In genomic region chr5:69369369-69370121, GRCh38 we compare ENCODE assay signal across 8 cellular contexts. TPM values are rescaled to one million over a fixed set of nuclear protein-coding genes. Genes with fewer than 3 reads are reported as not detected.
DNase-seq lines count a peak whose midpoint lies in the region; ATAC-seq and TF ChIP-seq lines count a peak whose summit lies in the region.

Gene AK6 (minus strand): TSS chr5:69369520. CDS start chr5:69369490, 30 bp downstream.
Gene RAD17 (plus strand): TSS chr5:69369818. CDS start chr5:69372209, 2,391 bp downstream.
Gene TAF9 (minus strand): TSS chr5:69369520. CDS start chr5:69365737, 3,783 bp downstream.

- no peaks in the 10 kb centered on the region for H3K27me3 ChIP-seq in DOHH2 (ENCODE audit: control insufficient read depth, low read length)
- H3K27me3 ChIP-seq in GM23338 (ENCODE audit: insufficient read depth): no peaks in the 10 kb centered on the region

- H3K27me3 Mint-ChIP-seq in GM23338 (ENCODE audit: insufficient read depth, low read depth, poor library complexity): peaks cover 10% of the 10 kb centered on the region
- H3K27me3 Mint-ChIP-seq in activated T-helper 17 cell treated with anti-CD3 and anti-CD28 coated beads, Interleukin-2, amount 50 U/mL, for 72 hours: no peaks in the 10 kb centered on the region
- no peaks in the 10 kb centered on the region for H3K27me3 Mint-ChIP-seq in naive thymus-derived CD8-positive, alpha-beta T cell

- peak within 1 kb of the TSS; percentile 85 for H3K4me3 ChIP-seq in DOHH2 (ENCODE audit: low read length)
- H3K4me3 ChIP-seq in GM23338: peak within 1 kb of the TSS; percentile 78
- peak within 1 kb of the TSS; percentile 84 for H3K4me3 ChIP-seq in fibroblast of mammary gland (ENCODE audit: control insufficient read depth, low read depth, low read length)

- DNase-seq in GM23338 (ENCODE audit: low spot score): peak; percentile 95
- DNase-seq in LHCN-M2 (ENCODE audit: low read depth): peak; percentile 89
- peak; percentile 96 for DNase-seq in RPMI8226
- DNase-seq in fibroblast of mammary gland (ENCODE audit: low read depth): peak; percentile 88
- peak; percentile 85 to 99 (median 90) for DNase-seq in naive thymus-derived CD8-positive, alpha-beta T cell
- DNase-seq in stimulated activated naive CD4-positive, alpha-beta T cell (lab: John Stamatoyannopoulos, UW): peak; percentile 83 to 98 (median 95)

- no peaks in the 10 kb centered on the region for H3K9me3 Mint-ChIP-seq in GM23338
- no peaks in the 10 kb centered on the region for H3K9me3 Mint-ChIP-seq in activated T-helper 17 cell treated with anti-CD3 and anti-CD28 coated beads, Interleukin-2, amount 50 U/mL, for 72 hours
- no peaks in the 10 kb centered on the region for H3K9me3 Mint-ChIP-seq in naive thymus-derived CD8-positive, alpha-beta T cell

- H3K9me3 ChIP-seq in DOHH2 (ENCODE audit: control insufficient read depth, insufficient read depth, low read length): no peaks in the 10 kb centered on the region

- H3F3A ChIP-seq in DOHH2 (ENCODE audit: control insufficient read depth, insufficient read depth): peaks cover 23% of the 10 kb centered on the region
- no peaks in the 10 kb centered on the region for H3F3A ChIP-seq in GM23338 (replicated peaks; ENCODE audit: low read depth)

- H3K27ac Mint-ChIP-seq in GM23338: peak within 1 kb of the TSS; percentile 99
- H3K27ac Mint-ChIP-seq in activated T-helper 17 cell treated with anti-CD3 and anti-CD28 coated beads, Interleukin-2, amount 50 U/mL, for 72 hours: peak within 1 kb of the TSS; percentile 98
- H3K27ac Mint-ChIP-seq in naive thymus-derived CD8-positive, alpha-beta T cell: peak within 1 kb of the TSS; percentile 91 to 100 (median 99)

- peak; percentile 96 for ATAC-seq in GM23338
- ATAC-seq in activated T-helper 17 cell treated with anti-CD3 and anti-CD28 coated beads, Interleukin-2, amount 50 U/mL, for 72 hours (replicated peaks): peak; percentile 95
- peak; percentile 87 to 89 for ATAC-seq in naive thymus-derived CD8-positive, alpha-beta T cell

- TF ChIP-seq CTCF in DOHH2 (IDR thresholded peaks at IDR 0.05; ENCODE audit: low read depth, low read length, poor library complexity, severe bottlenecking) (no peak), GM23338 (conservative IDR thresholded peaks at IDR 0.05; ENCODE audit: low read depth in 2 of 2) (no peak), fibroblast of mammary gland (conservative IDR thresholded peaks at IDR 0.05; ENCODE audit: control insufficient read depth, insufficient read depth, low read depth, low read length) (no peak)

- peak within 1 kb of the TSS; percentile 98 for H3K27ac ChIP-seq in DOHH2 (ENCODE audit: low read depth, low read length)
- H3K27ac ChIP-seq in GM23338 (ENCODE audit: low read depth): peak within 1 kb of the TSS; percentile 100

- H3K4me1 Mint-ChIP-seq in GM23338: peaks cover 6% of the 10 kb centered on the region
- peaks cover 12% of the 10 kb centered on the region for H3K4me1 Mint-ChIP-seq in activated T-helper 17 cell treated with anti-CD3 and anti-CD28 coated beads, Interleukin-2, amount 50 U/mL, for 72 hours
- H3K4me1 Mint-ChIP-seq in naive thymus-derived CD8-positive, alpha-beta T cell: peaks cover 16 to 53% (median 45%) of the 10 kb centered on the region in 4 donors

- H2AFZ ChIP-seq in GM23338: peak within 1 kb of the TSS; percentile 86; the same call in 1 of the 2 replicates

- peaks cover 19% of the 10 kb centered on the region; the same call in 1 of the 2 replicates for H4K20me1 ChIP-seq in DOHH2 (ENCODE audit: control insufficient read depth, insufficient read depth, low read depth, low read length)
- peaks cover 7% of the 10 kb centered on the region; the same call in 1 of the 2 replicates for H4K20me1 ChIP-seq in GM23338 (replicated peaks; ENCODE audit: insufficient read depth)

- POLR2A ChIA-PET in naive thymus-derived CD8-positive, alpha-beta T cell (lab: Charles Lee): interaction anchor here (0.7 to 1.7 kb wide), 6 partner anchors 11 to 326 kb away, joined by 3 to 9 read pairs (median 6); partner anchors contain the start of genes CCDC125, CCNB1 and SLC30A5

- H3K36me3 Mint-ChIP-seq in GM23338 (ENCODE audit: low read depth): peaks cover 42% of the 10 kb centered on the region
- H3K36me3 Mint-ChIP-seq in activated T-helper 17 cell treated with anti-CD3 and anti-CD28 coated beads, Interleukin-2, amount 50 U/mL, for 72 hours (ENCODE audit: low read depth): peaks cover 66% of the 10 kb centered on the region
- H3K36me3 Mint-ChIP-seq in naive thymus-derived CD8-positive, alpha-beta T cell: peaks cover 5 to 30% (median 5%) of the 10 kb centered on the region in 3 donors

- H3K4me3 Mint-ChIP-seq in GM23338: peak within 1 kb of the TSS; percentile 100
- peak within 1 kb of the TSS; percentile 95 for H3K4me3 Mint-ChIP-seq in activated T-helper 17 cell treated with anti-CD3 and anti-CD28 coated beads, Interleukin-2, amount 50 U/mL, for 72 hours
- H3K4me3 Mint-ChIP-seq in naive thymus-derived CD8-positive, alpha-beta T cell: peak within 1 kb of the TSS; percentile 91 to 99 (median 96)

- no peaks in the 10 kb centered on the region for H3K9me2 ChIP-seq in DOHH2 (replicated peaks; ENCODE audit: control insufficient read depth, low read length)
- no peaks in the 10 kb centered on the region for H3K9me2 ChIP-seq in GM23338 (ENCODE audit: insufficient read depth)

- H3K4me2 ChIP-seq in DOHH2 (ENCODE audit: low read length) (peak within 1 kb of the TSS; percentile 97), GM23338 (peak within 1 kb of the TSS; percentile 81)

- H3K36me3 ChIP-seq in DOHH2 (ENCODE audit: control insufficient read depth, low read length) (peaks cover 73% of the 10 kb centered on the region), GM23338 (ENCODE audit: insufficient read depth) (peaks cover 24% of the 10 kb centered on the region)

- H3K4me1 ChIP-seq in DOHH2 (ENCODE audit: control insufficient read depth, low read length): peaks cover 53% of the 10 kb centered on the region
- H3K4me1 ChIP-seq in GM23338 (ENCODE audit: insufficient read depth): no peaks in the 10 kb centered on the region

- H3K79me2 ChIP-seq in DOHH2 (ENCODE audit: control insufficient read depth, low read length): peaks cover 98% of the 10 kb centered on the region
- H3K79me2 ChIP-seq in GM23338 (replicated peaks; ENCODE audit: insufficient read depth): peaks cover 72% of the 10 kb centered on the region

TF ChIP-seq in GM23338, 12 proteins besides CTCF, POLR2A, EP300 and RAD21 (continues in another document):
- peak; percentile 80 for TF ChIP-seq ETS1 (IDR thresholded peaks at IDR 0.05)

RNA-seq across cellular contexts. Expression of gene AK6, which starts in this region (rescaled TPM):
- 37.3 and 62.5 TPM in 2 replicates for total RNA-seq in GM23338 (2014; rRNA removed; shearing (Covaris generic))
- polyA plus RNA-seq in GM23338 (2016; fragmentation: Nextera tagmentation; extraction: Ambion mirVana): 232 and 260 TPM in 2 replicates
- 24.1 and 43.7 TPM in 2 replicates for total RNA-seq in LHCN-M2 (2014; rRNA removed)
- polyA plus RNA-seq in LHCN-M2 (2012): 48.7 TPM
- total RNA-seq in activated T-helper 17 cell treated with anti-CD3 and anti-CD28 coated beads, Interleukin-2, amount 50 U/mL, for 72 hours: 10 to 100 TPM; 52.3 to 76.4 TPM
- 10 to 100 TPM; 25.8 to 27.3 TPM for total RNA-seq in naive thymus-derived CD8-positive, alpha-beta T cell
- 10 to 100 TPM; 64.6 to 77.0 (median 71.6) TPM for polyA plus RNA-seq in naive thymus-derived CD8-positive, alpha-beta T cell

RNA-seq across cellular contexts. Expression of gene RAD17, which starts in this region (rescaled TPM):
- total RNA-seq in GM23338 (2014; rRNA removed; shearing (Covaris generic)): 29.0 and 30.8 TPM in 2 replicates
- polyA plus RNA-seq in GM23338 (2016; fragmentation: Nextera tagmentation; extraction: Ambion mirVana): 38.8 and 44.0 TPM in 2 replicates
- total RNA-seq in LHCN-M2 (2014; rRNA removed): 21.7 and 24.7 TPM in 2 replicates
- 9.9 TPM for polyA plus RNA-seq in LHCN-M2 (2012)
- 10 to 100 TPM; 25.8 to 28.2 TPM for total RNA-seq in activated T-helper 17 cell treated with anti-CD3 and anti-CD28 coated beads, Interleukin-2, amount 50 U/mL, for 72 hours
- total RNA-seq in naive thymus-derived CD8-positive, alpha-beta T cell: 10 to 100 TPM; 36.6 to 38.5 TPM
- polyA plus RNA-seq in naive thymus-derived CD8-positive, alpha-beta T cell: 10 to 100 TPM; 15.6 to 25.5 (median 18.4) TPM

RNA-seq across cellular contexts. Expression of gene TAF9, which starts in this region (rescaled TPM):
- 65.1 and 77.1 TPM in 2 replicates for total RNA-seq in GM23338 (2014; rRNA removed; shearing (Covaris generic))
- polyA plus RNA-seq in GM23338 (2016; fragmentation: Nextera tagmentation; extraction: Ambion mirVana): 121 and 146 TPM in 2 replicates
- 75.7 and 84.4 TPM in 2 replicates for total RNA-seq in LHCN-M2 (2014; rRNA removed)
- 63.0 TPM for polyA plus RNA-seq in LHCN-M2 (2012)
- total RNA-seq in activated T-helper 17 cell treated with anti-CD3 and anti-CD28 coated beads, Interleukin-2, amount 50 U/mL, for 72 hours: 10 to 100 TPM; 60.0 to 89.0 TPM
- 10 to 100 TPM; 61.8 to 66.4 TPM for total RNA-seq in naive thymus-derived CD8-positive, alpha-beta T cell
- polyA plus RNA-seq in naive thymus-derived CD8-positive, alpha-beta T cell: 100 to 1,000 TPM; 111 to 113 (median 113) TPM

Comparison
In these comparisons a context has a peak if more than half of its experiments do, and no peak if none do; other contexts are left out.
1. Peak in every context shown above with its lines: DNase-seq, ATAC-seq, H3K4me3 ChIP-seq and H3K27ac ChIP-seq.